In the genomic region with DNA sequence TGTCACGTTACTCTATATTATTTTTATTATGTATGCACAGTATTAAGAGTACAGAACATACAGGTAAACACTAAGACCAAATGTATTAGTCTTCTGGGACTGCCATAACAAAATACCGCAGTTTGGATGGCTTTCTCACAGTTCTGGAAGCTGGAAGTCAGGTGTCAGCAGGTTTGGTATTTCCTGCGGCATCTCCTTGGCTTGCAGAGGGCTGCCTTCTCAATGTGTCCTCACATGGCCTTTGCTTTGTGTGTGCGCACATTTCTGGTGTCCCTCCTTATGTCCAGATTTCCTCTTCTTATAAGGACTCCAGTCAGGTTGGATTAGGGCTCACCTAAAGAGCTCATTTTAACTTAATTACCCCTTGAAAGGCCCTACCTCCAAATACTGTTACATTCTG, we compare ENCODE assay signal across 24 cellular contexts. TPM values are rescaled to one million over a fixed set of nuclear protein-coding genes. Genes with fewer than 3 reads are reported as not detected.
DNase-seq lines count a peak whose midpoint lies in the region; FAIRE-seq and TF ChIP-seq lines count a peak whose summit lies in the region.
"Had no signal": no experiment of that assay in that cellular context is flagged by ENCODE, and none has a peak within 500 bp of the region (broad histone marks: within the 10 kb centered on the region; RNA-seq: fewer than 3 reads in every experiment).

No MANE protein-coding gene starts in this region.

- WGBS in small intestine, 3 donors = 67 to 83% (median 74%) methylated on average over 4 of the region's 4 CpGs

- intact Hi-C loops in tibial artery (cut with DNase I; ENCODE audit: low total_unique reads) = no loop called here

- H3K9me3 ChIP-seq in KOPT-K1 (ENCODE audit: insufficient read depth, low read length, poor library complexity, severe bottlenecking) (peaks cover 5% of the 10 kb centered on the region), tibial artery (no peaks in the 10 kb centered on the region), small intestine (ENCODE audit: control insufficient read depth, low read depth) (no peaks in the 10 kb centered on the region)
- H3K9me3 ChIP-seq: A549, BE2C, BLaER1 had no signal

- no peaks in the 10 kb centered on the region for H3K36me3 ChIP-seq in KOPT-K1 (ENCODE audit: insufficient read depth, low read length)
- no peaks in the 10 kb centered on the region for H3K36me3 ChIP-seq in tibial artery
- H3K36me3 ChIP-seq in small intestine (ENCODE audit: control insufficient read depth in 2 of 2, insufficient read depth in 2 of 2, low read length in 2 of 2) = no peaks in the 10 kb centered on the region
- H3K36me3 ChIP-seq: BE2C, BLaER1 had no signal

- H3K4me1 ChIP-seq in tibial artery = peaks cover 0 to 16% (median 0%) of the 10 kb centered on the region in 4 donors
- H3K4me1 ChIP-seq in small intestine (ENCODE audit: control insufficient read depth in 2 of 2, insufficient read depth in 1 of 2, low read depth in 1 of 2, low read length in 1 of 2) = no peaks in the 10 kb centered on the region
- H3K4me1 ChIP-seq: A549, BE2C had no signal

- FAIRE-seq in small intestine (lab: Jason Lieb, UNC) = no peak
- FAIRE-seq: A549, G401.6, GM12891, GM19239 had no signal

- DNase-seq in NCI-H82 (lab: John Stamatoyannopoulos, UW) (peak; percentile 18), NCI-H82 treated with DMSO at 0.1 percent for 48 hours (lab: John Stamatoyannopoulos, UW; ENCODE audit: unreplicated experiment) (no peak), M059J (ENCODE audit: low read depth) (peak; percentile 31), tibial artery (no peak), small intestine (no peak)
- no peak for DNase-seq in stimulated activated naive CD4-positive, alpha-beta T cell treated with Interleukin-2 at 50 U/mL for 16 hours (lab: John Stamatoyannopoulos, UW)
- DNase-seq: BE2C; C1 segment of cervical spinal cord; CD4-positive, alpha-beta memory T cell; CD4-positive, CD25-positive, alpha-beta regulatory T cell; CD8-positive, alpha-beta memory T cell; COR-L47; DMS 273 treated with DMSO at 0.1 percent for 48 hours; DMS153; DMS53; DMS79; GF-D8 had no signal

- H3K4me3 ChIP-seq in tibial artery (no peak overlapping the region), small intestine (ENCODE audit: low read depth in 1 of 2, low read length in 2 of 2) (no peak overlapping the region)
- H3K4me3 ChIP-seq: A549, BLaER1 had no signal

- TF ChIP-seq CTCF in tibial artery (IDR thresholded peaks at IDR 0.05) = no peak

- H3K27ac ChIP-seq in KOPT-K1 (ENCODE audit: low read depth, low read length, poor library complexity, severe bottlenecking) (peak overlapping the region; percentile 51), tibial artery (no peak overlapping the region), small intestine (ENCODE audit: low read depth in 1 of 2, low read length in 1 of 2) (no peak overlapping the region)
- H3K27ac ChIP-seq: 22Rv1, A549, BLaER1 had no signal

- H3K27me3 ChIP-seq in tibial artery = no peaks in the 10 kb centered on the region
- no peaks in the 10 kb centered on the region for H3K27me3 ChIP-seq in small intestine (ENCODE audit: control insufficient read depth in 2 of 2, insufficient read depth in 2 of 2, low read length in 2 of 2)
- H3K27me3 ChIP-seq: BE2C, BLaER1 had no signal

RNA-seq across cellular contexts. Expression of a gene that starts 53.8 kb away (rescaled TPM):
- 68.9 and 94.6 TPM in 2 replicates for total RNA-seq in M059J (2014; rRNA removed; shearing (Covaris generic))
- 10 to 100 TPM; 13.4 to 28.6 (median 13.8) TPM for polyA plus RNA-seq in small intestine

Comparison
In these comparisons a context has a peak if more than half of its experiments do, and no peak if none do; other contexts are left out.
1. DNase-seq: peak in NCI-H82 (single experiment) and M059J (single experiment); none in NCI-H82 treated with DMSO at 0.1 percent for 48 hours (single experiment), tibial artery (0 of 2), stimulated activated naive CD4-positive, alpha-beta T cell treated with Interleukin-2 at 50 U/mL for 16 hours (single experiment) and small intestine (single experiment).